ENCODE assay signal across 8 cellular contexts in genomic region chr12:120495723-120496352, GRCh38. TPM values are rescaled to one million over a fixed set of nuclear protein-coding genes. Genes with fewer than 3 reads are reported as not detected.
DNase-seq lines count a peak whose midpoint lies in the region; ATAC-seq, FAIRE-seq and TF ChIP-seq lines count a peak whose summit lies in the region.

DYNLL1 (plus strand) TSS chr12:120496113; CDS start chr12:120496422, 309 bp downstream.

- H3K9me3 ChIP-seq in adrenal gland (replicated peaks in 1 of 3) (no peaks in the 10 kb centered on the region), heart right ventricle (no peaks in the 10 kb centered on the region), upper lobe of right lung (no peaks in the 10 kb centered on the region)

- peaks cover 0 to 15% of the 10 kb centered on the region in 2 donors for H3K36me3 ChIP-seq in adrenal gland (replicated peaks in 1 of 2)
- peaks cover 0 to 40% (median 11%) of the 10 kb centered on the region in 9 donors for H3K36me3 ChIP-seq in heart right ventricle
- H3K36me3 ChIP-seq in upper lobe of right lung = peaks cover 16% of the 10 kb centered on the region

- DNase-seq in GM12892 (ENCODE audit: insufficient read length) = peak; percentile 89
- peak; percentile 95 for DNase-seq in NCI-H146 (lab: John Stamatoyannopoulos, UW)
- DNase-seq in T-helper 1 cell = peak; percentile 93 to 96 (median 95)
- peak; percentile 96 to 99 (median 97) for DNase-seq in adrenal gland
- peak; percentile 96 to 97 for DNase-seq in heart right ventricle
- DNase-seq in posterior vena cava (ENCODE audit: low spot score) = peak; percentile 99
- DNase-seq in upper lobe of right lung = peak; percentile 97

- ATAC-seq in HG02852 (IDR thresholded peaks at IDR 0.05; ENCODE audit: unreplicated experiment) (peak; percentile 94), heart right ventricle (peak; percentile 98 to 99 (median 99)), upper lobe of right lung (peak; percentile 99)

- H3K4me1 ChIP-seq in adrenal gland (replicated peaks in 1 of 2) = peaks cover 15 to 22% of the 10 kb centered on the region in 2 donors
- peaks cover 6 to 38% (median 28%) of the 10 kb centered on the region in 9 donors for H3K4me1 ChIP-seq in heart right ventricle
- H3K4me1 ChIP-seq in upper lobe of right lung = peaks cover 20% of the 10 kb centered on the region

- peak within 1 kb of the TSS; percentile 38 to 91 (median 77) for H3K4me3 ChIP-seq in adrenal gland
- peak within 1 kb of the TSS; percentile 72 to 99 (median 96) for H3K4me3 ChIP-seq in heart right ventricle
- peak within 1 kb of the TSS; percentile 97 for H3K4me3 ChIP-seq in upper lobe of right lung

- TF ChIP-seq CTCF in adrenal gland (IDR thresholded peaks at IDR 0.05) = peak in 3 of 6 experiments; percentile 16 to 32 (median 29)
- TF ChIP-seq CTCF in heart right ventricle (IDR thresholded peaks at IDR 0.05) = no peak
- no peak for TF ChIP-seq CTCF in upper lobe of right lung (IDR thresholded peaks at IDR 0.05)

- FAIRE-seq in GM12892 (lab: Jason Lieb, UNC) = peak; percentile 98

- TF ChIP-seq POLR2A in GM12892 (IDR thresholded peaks at IDR 0.05; ENCODE audit: low read depth, low read length) (peak; percentile 99), adrenal gland (IDR thresholded peaks at IDR 0.05) (peak; percentile 80 to 91)

- peak within 1 kb of the TSS in 4 of 5 donors; percentile 63 to 90 (median 82) for H3K27ac ChIP-seq in adrenal gland
- peak within 1 kb of the TSS; percentile 24 to 97 (median 93) for H3K27ac ChIP-seq in heart right ventricle
- H3K27ac ChIP-seq in upper lobe of right lung = peak within 1 kb of the TSS; percentile 90

- 0 to 4% (median 1%) methylated on average over 13 to 51 of the region's 51 CpGs for WGBS in adrenal gland, 4 donors
- 0% methylated on average over 48 to 51 of the region's 51 CpGs for WGBS in heart right ventricle, 2 donors

- intact Hi-C loops in adrenal gland (cut with DNase I) (no loop called here), heart right ventricle (cut with DNase I) (loop anchor here in 2 of 10 donors (2.0 to 5.0 kb wide), 3 partner anchors 33 to 216 kb away; partner anchors contain the start of genes COQ5 (in 1 of the 2) and UNC119B (in 1 of the 2)), posterior vena cava (cut with DNase I) (no loop called here), upper lobe of right lung (cut with DNase I) (no loop called here)

- no peaks in the 10 kb centered on the region for H3K27me3 ChIP-seq in adrenal gland
- no peaks in the 10 kb centered on the region for H3K27me3 ChIP-seq in heart right ventricle
- no peaks in the 10 kb centered on the region for H3K27me3 ChIP-seq in upper lobe of right lung

RNA-seq across cellular contexts. Expression of gene DYNLL1, which starts in this region (rescaled TPM):
- 272 TPM for polyA plus RNA-seq in GM12892 (2012; ENCODE audit: missing spikeins)
- total RNA-seq in adrenal gland (100 to 1,000 TPM; 168 to 463 (median 296) TPM), heart right ventricle (100 to 1,000 TPM in 9 of 10 donors, 10 to 100 TPM in 1; 94.0 to 227 (median 120) TPM), posterior vena cava (100 to 1,000 TPM; 221 to 343 TPM), upper lobe of right lung (242 TPM)
- polyA plus RNA-seq in adrenal gland (100 to 1,000 TPM; 301 to 378 (median 335) TPM), heart right ventricle (100 to 1,000 TPM; 136 to 352 TPM)

Comparison
In these comparisons a context has a peak if more than half of its experiments do, and no peak if none do; other contexts are left out.
1. Peak in every context shown above with its lines: DNase-seq, ATAC-seq, H3K4me3 ChIP-seq and H3K27ac ChIP-seq.